Comparison of ENCODE assay signal across 15 cellular contexts in the genomic region with DNA sequence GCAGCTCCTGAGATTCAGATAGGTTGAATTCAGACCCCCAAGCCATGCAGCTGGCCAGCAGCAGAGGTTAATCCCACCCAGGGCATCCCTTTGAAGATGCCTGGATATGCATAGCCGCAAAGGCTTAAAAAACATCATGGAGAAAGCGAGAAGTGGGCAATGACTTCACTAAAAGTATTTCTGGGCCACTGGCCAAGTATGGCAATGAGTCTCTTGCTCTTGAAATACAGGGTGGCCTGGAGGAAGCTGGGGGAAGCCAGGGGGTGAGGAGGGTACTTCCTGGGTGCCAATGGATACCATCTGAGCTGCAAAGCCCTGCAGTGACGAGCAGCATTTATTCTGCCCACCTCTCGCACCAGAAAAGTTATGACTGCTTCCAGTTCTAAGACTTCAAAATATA.
DNase-seq lines count a peak whose midpoint lies in the region; ATAC-seq and TF ChIP-seq lines count a peak whose summit lies in the region.
"Had no signal": no experiment of that assay in that cellular context is flagged by ENCODE, and none has a peak within 500 bp of the region (broad histone marks: within the 10 kb centered on the region; RNA-seq: fewer than 3 reads in every experiment).

No MANE protein-coding gene starts in this region.

- no peaks in the 10 kb centered on the region for H3K27me3 Mint-ChIP-seq in mesothelial cell of epicardium (ENCODE audit: low read depth)
- H3K27me3 Mint-ChIP-seq: activated CD4-positive, alpha-beta memory T cell treated with anti-CD3 and anti-CD28 coated beads for 36 hours; CD4-positive, CD25-positive, alpha-beta regulatory T cell; T-cell had no signal

- no peak overlapping the region for H3K4me3 ChIP-seq in MG63

- H3K4me1 Mint-ChIP-seq in mesothelial cell of epicardium = peaks cover 68% of the 10 kb centered on the region
- H3K4me1 Mint-ChIP-seq: CD4-positive, CD25-positive, alpha-beta regulatory T cell; T-cell had no signal

- no peak overlapping the region for H3K4me3 Mint-ChIP-seq in mesothelial cell of epicardium
- H3K4me3 Mint-ChIP-seq: activated CD4-positive, alpha-beta memory T cell treated with anti-CD3 and anti-CD28 coated beads for 36 hours; CD4-positive, CD25-positive, alpha-beta regulatory T cell; T-cell had no signal

- H3K9me3 ChIP-seq in MG63 = no peaks in the 10 kb centered on the region

- DNase-seq in DMS79 (lab: John Stamatoyannopoulos, UW) (peak; percentile 71), MG63 (peak; percentile 70), astrocyte of the hippocampus (ENCODE audit: low read depth, low spot score) (peak; percentile 87), mesothelial cell of epicardium (ENCODE audit: low spot score in 2 of 2, unreplicated experiment in 2 of 2) (peak in 1 of 2 experiments; percentile 53), activated T-cell treated with anti-CD3 and anti-CD28 coated beads for 4 hours (no peak), NCI-H446 (lab: John Stamatoyannopoulos, UW) (no peak)
- DNase-seq in activated CD4-positive, alpha-beta T cell treated with anti-CD3 and anti-CD28 coated beads for 48 hours = no peak
- DNase-seq: activated CD4-positive, alpha-beta memory T cell treated with anti-CD3 and anti-CD28 coated beads for 36 hours; activated naive CD4-positive, alpha-beta T cell treated with Interleukin-2 at 50 U/mL for 16 hours; CD4-positive, CD25-positive, alpha-beta regulatory T cell; hippocampal formation; Kasumi-1; NCI-H748 treated with DMSO at 0.1 percent for 48 hours; T-cell had no signal

- no peaks in the 10 kb centered on the region for H3K36me3 ChIP-seq in MG63

- H3K27ac Mint-ChIP-seq in mesothelial cell of epicardium = peak overlapping the region; percentile 95
- H3K27ac Mint-ChIP-seq: activated CD4-positive, alpha-beta memory T cell treated with anti-CD3 and anti-CD28 coated beads for 36 hours; CD4-positive, CD25-positive, alpha-beta regulatory T cell; T-cell had no signal

- no peaks in the 10 kb centered on the region for H3K27me3 ChIP-seq in MG63

- TF ChIP-seq CTCF in mesothelial cell of epicardium (IDR thresholded peaks at IDR 0.05; ENCODE audit: unreplicated experiment) = no peak

- H3K36me3 Mint-ChIP-seq in mesothelial cell of epicardium = no peaks in the 10 kb centered on the region
- H3K36me3 Mint-ChIP-seq: activated CD4-positive, alpha-beta memory T cell treated with anti-CD3 and anti-CD28 coated beads for 36 hours; CD4-positive, CD25-positive, alpha-beta regulatory T cell; T-cell had no signal

- no peak for ATAC-seq in HG03280 (IDR thresholded peaks at IDR 0.05; ENCODE audit: unreplicated experiment)
- ATAC-seq: T-cell had no signal

- H3K9me3 Mint-ChIP-seq in mesothelial cell of epicardium = no peaks in the 10 kb centered on the region

Comparison
In these comparisons a context has a peak if more than half of its experiments do, and no peak if none do; other contexts are left out.
1. DNase-seq: peak in DMS79 (single experiment), MG63 (single experiment) and astrocyte of the hippocampus (single experiment); none in activated T-cell treated with anti-CD3 and anti-CD28 coated beads for 4 hours (single experiment), NCI-H446 (0 of 2) and activated CD4-positive, alpha-beta T cell treated with anti-CD3 and anti-CD28 coated beads for 48 hours (single experiment).